ENCODE assay signal across 23 cellular contexts in genomic region chr12:130141901-130142683, GRCh38. TPM values are rescaled to one million over a fixed set of nuclear protein-coding genes. Genes with fewer than 3 reads are reported as not detected.
DNase-seq lines count a peak whose midpoint lies in the region; ATAC-seq, FAIRE-seq and TF ChIP-seq lines count a peak whose summit lies in the region.
"Had no signal": no experiment of that assay in that cellular context is flagged by ENCODE, and none has a peak within 500 bp of the region (broad histone marks: within the 10 kb centered on the region; RNA-seq: fewer than 3 reads in every experiment).

No MANE protein-coding gene starts in this region.

- H3K27ac ChIP-seq in H1 (ENCODE audit: low read depth, low read length), result no peak overlapping the region
- H3K27ac ChIP-seq in esophagus squamous epithelium, result peak overlapping the region in 3 of 4 donors; percentile 62 to 78 (median 65)
- H3K27ac ChIP-seq in neural progenitor cell, result no peak overlapping the region
- no peak overlapping the region for H3K27ac ChIP-seq in spleen
- no peak overlapping the region for H3K27ac ChIP-seq in WERI-Rb-1
- H3K27ac ChIP-seq: BLaER1 had no signal

- H3K36me3 ChIP-seq in H1 (ENCODE audit: control insufficient read depth in 2 of 4, insufficient read depth in 4 of 4, low read length in 3 of 4), result no peaks in the 10 kb centered on the region
- H3K36me3 ChIP-seq in esophagus squamous epithelium, result no peaks in the 10 kb centered on the region
- H3K36me3 ChIP-seq in neural progenitor cell, result no peaks in the 10 kb centered on the region
- no peaks in the 10 kb centered on the region for H3K36me3 ChIP-seq in spleen
- no peaks in the 10 kb centered on the region for H3K36me3 ChIP-seq in WERI-Rb-1
- H3K36me3 ChIP-seq: BLaER1 had no signal

- H3K23me2 ChIP-seq in H1 (ENCODE audit: low read depth, low read length), result no peaks in the 10 kb centered on the region

- H3K79me2 ChIP-seq in H1 (ENCODE audit: control insufficient read depth in 1 of 2, insufficient read depth in 2 of 2, low read length in 2 of 2), result no peaks in the 10 kb centered on the region
- no peaks in the 10 kb centered on the region for H3K79me2 ChIP-seq in neural progenitor cell (ENCODE audit: low read depth)

- H3K36me3 Mint-ChIP-seq in neural progenitor cell, result no peaks in the 10 kb centered on the region
- H3K36me3 Mint-ChIP-seq: CD14-positive monocyte; CD4-positive, alpha-beta memory T cell had no signal

- WGBS in H1 (ENCODE audit: extremely low coverage in 1 of 2, insufficient coverage in 1 of 2, insufficient read length in 1 of 2, insufficient replicate concordance in 2 of 2, low coverage in 1 of 2, low lambda C conversion rate in 2 of 2, missing lambda C conversion rate in 1 of 2), 2 experiments, result 91% methylated on average over 17 of the region's 18 CpGs; no CpG with 5 or more reads in 1 of the 2 experiments
- WGBS in esophagus squamous epithelium, 2 donors, result 70 to 100% methylated on average over 1 to 7 of the region's 18 CpGs
- WGBS in spleen, 5 donors, result 62 to 67% (median 66%) methylated on average over 9 to 18 of the region's 18 CpGs

- H3K4me3 ChIP-seq in H1 (ENCODE audit: extremely low read depth in 1 of 4, insufficient read depth in 2 of 4, low read depth in 3 of 4, low read length in 4 of 4) (no peak overlapping the region), esophagus squamous epithelium (no peak overlapping the region), neural progenitor cell (no peak overlapping the region), spleen (no peak overlapping the region), WERI-Rb-1 (ENCODE audit: low read depth, low read length) (no peak overlapping the region)
- H3K4me3 ChIP-seq: BLaER1 had no signal

- no peak overlapping the region for H4K5ac ChIP-seq in H1 (ENCODE audit: insufficient read length, low read depth, low read length)

- no peak overlapping the region for H2BK5ac ChIP-seq in H1 (ENCODE audit: low read depth, low read length)

- no peak overlapping the region for H4K8ac ChIP-seq in H1 (ENCODE audit: extremely low read depth, insufficient read depth, low read length)

- no peak overlapping the region for H3K23ac ChIP-seq in H1 (ENCODE audit: insufficient read length)

- H3K4me1 Mint-ChIP-seq in neural progenitor cell, result peaks cover 59% of the 10 kb centered on the region
- H3K4me1 Mint-ChIP-seq: CD14-positive monocyte; CD4-positive, alpha-beta memory T cell had no signal

- H3K4me1 ChIP-seq in H1 (replicated peaks in 1 of 4; ENCODE audit: control insufficient read depth in 3 of 4, insufficient read depth in 4 of 4, low read length in 3 of 4) (peaks cover 0 to 10% (median 2%) of the 10 kb centered on the region in 4 experiments; a peak in 3 of 7 replicates), esophagus squamous epithelium (peaks cover 0 to 81% (median 21%) of the 10 kb centered on the region in 3 donors), neural progenitor cell (no peaks in the 10 kb centered on the region), spleen (no peaks in the 10 kb centered on the region)

- H2BK12ac ChIP-seq in H1 (ENCODE audit: low read depth, low read length), result no peak overlapping the region

- no peaks in the 10 kb centered on the region for H3K9me3 Mint-ChIP-seq in neural progenitor cell
- H3K9me3 Mint-ChIP-seq: H9 had no signal

- H3K27me3 ChIP-seq in H1 (replicated peaks in 1 of 4; ENCODE audit: control insufficient read depth in 3 of 4, extremely low read depth in 1 of 4, insufficient read depth in 3 of 4, low read length in 3 of 4) (peaks cover 0 to 28% (median 17%) of the 10 kb centered on the region in 4 experiments; a peak in 5 of 7 replicates), esophagus squamous epithelium (peaks cover 0 to 14% (median 0%) of the 10 kb centered on the region in 4 donors), neural progenitor cell (peaks cover 97% of the 10 kb centered on the region), spleen (replicated peaks in 1 of 7) (peaks cover 0 to 22% (median 0%) of the 10 kb centered on the region in 7 donors), WERI-Rb-1 (ENCODE audit: insufficient read depth, low read depth, severe bottlenecking) (no peaks in the 10 kb centered on the region)

- H2BK20ac ChIP-seq in H1 (ENCODE audit: low read length), result no peak overlapping the region

- H3K9ac ChIP-seq in H1 (replicated peaks in 1 of 4; ENCODE audit: extremely low read depth in 1 of 4, low read depth in 3 of 4, low read length in 3 of 4) (no peak overlapping the region), neural progenitor cell (no peak overlapping the region)
- H3K9ac ChIP-seq: BLaER1 had no signal

- H2AK5ac ChIP-seq in H1 (ENCODE audit: low read depth, low read length), result no peak overlapping the region

- no peak overlapping the region for H4K91ac ChIP-seq in H1 (replicated peaks; ENCODE audit: insufficient read length, low read length)

- no peak overlapping the region for H2BK120ac ChIP-seq in H1 (replicated peaks; ENCODE audit: low read depth, low read length)

- no peak overlapping the region for H3K4ac ChIP-seq in H1 (replicated peaks; ENCODE audit: insufficient read length, low read depth, low read length)

- TF ChIP-seq EP300 in H1 (IDR thresholded peaks at IDR 0.05; ENCODE audit: borderline replicate concordance in 1 of 2, low read depth in 2 of 2, low read length in 2 of 2), result no peak

- H3K27me3 Mint-ChIP-seq in neural progenitor cell (ENCODE audit: insufficient read depth, low read depth), result peaks cover 31% of the 10 kb centered on the region

- no peak for TF ChIP-seq RAD21 in H1 (IDR thresholded peaks at IDR 0.05 in 1 of 2, conservative IDR thresholded peaks at IDR 0.05 in 1 of 2; ENCODE audit: low read depth in 2 of 2, low read length in 2 of 2)

- FAIRE-seq in H1 (lab: Jason Lieb, UNC), result no peak
- FAIRE-seq: GM12892, GM18507, HTR-8/SVneo had no signal

- no peak overlapping the region for H3K4me3 Mint-ChIP-seq in neural progenitor cell
- H3K4me3 Mint-ChIP-seq: CD14-positive monocyte; CD4-positive, alpha-beta memory T cell; H9 had no signal

- ATAC-seq in GM21619 (IDR thresholded peaks at IDR 0.05; ENCODE audit: unreplicated experiment), result no peak
- no peak for ATAC-seq in GM18907 (IDR thresholded peaks at IDR 0.05; ENCODE audit: unreplicated experiment)
- ATAC-seq in HG03280 (IDR thresholded peaks at IDR 0.05; ENCODE audit: unreplicated experiment), result no peak

- POLR2A ChIA-PET in H1 (lab: Charles Lee; ENCODE audit: partially characterized antibody), result interaction anchor here (0.5 kb wide), 1 partner anchor 214 kb away, joined by 3 read pairs; no protein-coding TSS in a partner anchor

- CTCF ChIA-PET in H1 (lab: Charles Lee; ENCODE audit: partially characterized antibody), result interaction anchor here (0.8 to 1.7 kb wide), 6 partner anchors 9 to 100 kb away, joined by 3 to 6 read pairs (median 3); no protein-coding TSS in a partner anchor

- H3K18ac ChIP-seq in H1 (ENCODE audit: extremely low read depth, low read length), result no peak overlapping the region

- no peaks in the 10 kb centered on the region for H4K20me1 ChIP-seq in H1 (replicated peaks in 1 of 2; ENCODE audit: control insufficient read depth in 1 of 2, insufficient read depth in 2 of 2, low read length in 2 of 2)
- peaks cover 3% of the 10 kb centered on the region for H4K20me1 ChIP-seq in neural progenitor cell (ENCODE audit: low read depth)

- TF ChIP-seq CTCF in H1 (IDR thresholded peaks at IDR 0.05; ENCODE audit: control extremely low read depth in 1 of 3, insufficient read depth in 1 of 3, low read depth in 1 of 3, low read length in 3 of 3) (no peak), esophagus squamous epithelium (IDR thresholded peaks at IDR 0.05) (no peak), neural progenitor cell (IDR thresholded peaks at IDR 0.05) (no peak), spleen (IDR thresholded peaks at IDR 0.05 in 8 of 11, conservative IDR thresholded peaks at IDR 0.05 in 3 of 11) (no peak), WERI-Rb-1 (IDR thresholded peaks at IDR 0.05; ENCODE audit: low read depth, low read length) (no peak)

- DNase-seq in H1 (ENCODE audit: low read depth in 1 of 2, low spot score in 2 of 2) (no peak), esophagus squamous epithelium (lab: John Stamatoyannopoulos, UW) (no peak), neural progenitor cell (ENCODE audit: low spot score) (no peak), spleen (peak; percentile 38), WERI-Rb-1 (no peak)
- DNase-seq: 8988T; CD4-positive, alpha-beta memory T cell; DMS153; DMS79; GDM1; GOT3; H9; IMR-90 had no signal

- no peak overlapping the region for H3K4me2 ChIP-seq in H1 (ENCODE audit: insufficient read depth in 1 of 2, low read depth in 2 of 2, low read length in 2 of 2)
- H3K4me2 ChIP-seq in neural progenitor cell, result no peak overlapping the region

- TF ChIP-seq POLR2A in H1 (IDR thresholded peaks at IDR 0.05; ENCODE audit: control extremely low read depth in 1 of 2, low read depth in 2 of 2, low read length in 2 of 2) (no peak), esophagus squamous epithelium (IDR thresholded peaks at IDR 0.05) (no peak), spleen (IDR thresholded peaks at IDR 0.05) (no peak)

- H3K56ac ChIP-seq in H1 (replicated peaks; ENCODE audit: insufficient read length, low read depth, low read length), result no peak overlapping the region

- H3F3A ChIP-seq in neural progenitor cell (ENCODE audit: low read depth), result no peaks in the 10 kb centered on the region

- no peaks in the 10 kb centered on the region for H3K79me1 ChIP-seq in H1 (ENCODE audit: low read depth, low read length)

- no peak overlapping the region for H3K14ac ChIP-seq in H1 (ENCODE audit: insufficient read length)

- intact Hi-C loops in esophagus squamous epithelium (cut with DNase I), result no loop called here
- intact Hi-C loops in spleen (cut with DNase I; ENCODE audit: low total_unique reads), result no loop called here

- H2BK15ac ChIP-seq in H1 (ENCODE audit: low read length), result no peak overlapping the region

- H3K27ac Mint-ChIP-seq in neural progenitor cell, result peak overlapping the region; percentile 47
- H3K27ac Mint-ChIP-seq: CD14-positive monocyte; CD4-positive, alpha-beta memory T cell; H9 had no signal

- H3K9me3 ChIP-seq in H1 (ENCODE audit: insufficient read depth in 2 of 2, low read depth in 1 of 2, low read length in 1 of 2), result no peaks in the 10 kb centered on the region
- no peaks in the 10 kb centered on the region for H3K9me3 ChIP-seq in esophagus squamous epithelium
- H3K9me3 ChIP-seq in neural progenitor cell (ENCODE audit: low read depth), result no peaks in the 10 kb centered on the region
- no peaks in the 10 kb centered on the region for H3K9me3 ChIP-seq in spleen
- no peaks in the 10 kb centered on the region for H3K9me3 ChIP-seq in WERI-Rb-1 (ENCODE audit: severe bottlenecking)
- H3K9me3 ChIP-seq: BLaER1 had no signal

- H2AFZ ChIP-seq in H1 (ENCODE audit: low read length) (no peak overlapping the region), neural progenitor cell (replicated peaks) (no peak overlapping the region)

RNA-seq across cellular contexts. Expression of gene FZD10, which starts 20.2 kb away (rescaled TPM):
- total RNA-seq in H1 (2021; fragmentation: NEBNext Ultra II Directional; extraction: Animal tissue kit (Norgen Biotek cat#: 25700)), result 0.36 and 0.60 TPM in 2 replicates
- polyA plus RNA-seq in H1 (2011; rRNA removed), result 0.11 and 0.36 TPM in 2 replicates
- 0.32 TPM for polyA plus RNA-seq in H1 (2011; cell fraction: cytosol; rRNA removed)
- 0.58 TPM for polyA plus RNA-seq in H1 (2011; cell fraction: nucleus; rRNA removed)
- 0.10 to 0.36 TPM (median 0.24 TPM) in 4 replicates for polyA plus RNA-seq in H1 (2012, experiment 1 of 2)
- 0.20 TPM for polyA plus RNA-seq in H1 (2012, experiment 2 of 2)
- polyA plus RNA-seq in H1 (2013, experiment 1 of 2), result 0.41 TPM
- polyA plus RNA-seq in H1 (2013, experiment 2 of 2), result 0.52 TPM
- 0.32 and 0.34 TPM in 2 replicates for polyA minus RNA-seq in H1 (2011; rRNA and poly(A)+ RNA removed)
- polyA minus RNA-seq in H1 (2011; cell fraction: cytosol; rRNA and poly(A)+ RNA removed), result 0.51 TPM
- 2.1 TPM for polyA minus RNA-seq in H1 (2011; cell fraction: nucleus; rRNA and poly(A)+ RNA removed)
- 10 to 100 TPM in 2 of 4 donors, 1 to 10 TPM in 2; 7.2 to 16.3 (median 11.6) TPM for total RNA-seq in esophagus squamous epithelium
- 0.11 and 0.81 TPM in 2 replicates for total RNA-seq in neural progenitor cell (ENCODE audit: low replicate concordance)
- under 1 TPM in 3 of 7 donors, not detected in 4; 0.11 to 0.20 (median 0.18) TPM for total RNA-seq in spleen
- polyA plus RNA-seq in spleen, result under 1 TPM in 2 of 3 donors, not detected in 1; 0.02 to 0.06 TPM
- total RNA-seq: A673; CD4-positive, alpha-beta memory T cell; IMR-90 had no signal
- polyA plus RNA-seq: AG04450; CD14-positive monocyte; CD4-positive, alpha-beta memory T cell; IMR-90 had no signal

Comparison
In these comparisons a context has a peak if more than half of its experiments do, and no peak if none do; other contexts are left out.
1. H3K27ac ChIP-seq: peak in esophagus squamous epithelium (3 of 4); none in H1 (single experiment), neural progenitor cell (single experiment), spleen (0 of 8) and WERI-Rb-1 (single experiment).